8 cellular contexts compared by ENCODE assay signal in the genomic region with DNA sequence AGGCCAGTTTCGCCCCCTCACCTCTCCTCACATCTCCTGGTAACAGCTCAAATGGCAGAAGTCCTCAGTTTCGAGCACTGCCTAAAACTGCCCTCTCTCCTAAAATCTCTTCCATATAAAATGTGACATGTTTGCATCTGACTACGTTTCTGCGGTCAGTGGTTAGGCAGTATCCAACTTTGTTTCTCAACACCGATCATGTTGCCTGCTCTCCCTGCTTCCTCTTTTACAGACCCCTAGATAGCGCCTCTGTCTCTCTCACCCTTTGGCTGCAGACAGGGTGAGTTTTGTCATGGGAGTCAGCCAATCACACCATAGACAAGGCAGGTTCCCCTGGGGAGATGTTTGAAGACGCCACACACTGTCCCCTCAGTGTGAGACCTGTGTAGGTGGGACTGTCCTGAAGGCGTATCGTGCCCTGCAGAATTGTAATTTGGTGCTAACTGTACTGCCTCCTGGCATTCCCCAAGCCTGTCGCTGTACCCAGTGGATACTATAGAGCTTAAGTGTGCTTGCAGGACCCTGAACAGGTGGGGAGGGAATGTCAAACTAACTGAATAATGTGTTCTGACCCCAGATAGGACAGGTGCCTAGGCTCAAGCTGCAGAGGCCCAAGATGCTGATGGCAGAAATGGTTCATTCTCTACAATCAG. TPM values are rescaled to one million over a fixed set of nuclear protein-coding genes. Genes with fewer than 3 reads are reported as not detected.
DNase-seq lines count a peak whose midpoint lies in the region; ATAC-seq and TF ChIP-seq lines count a peak whose summit lies in the region.

No MANE protein-coding gene starts in this region.

- H3K27me3 ChIP-seq in colonic mucosa (no peaks in the 10 kb centered on the region), mesendoderm (ENCODE audit: insufficient read depth, low read length, poor library complexity) (no peaks in the 10 kb centered on the region), vagina (no peaks in the 10 kb centered on the region)

- H4K5ac ChIP-seq in mesendoderm (ENCODE audit: low read length) = no peak overlapping the region

- H3K4ac ChIP-seq in mesendoderm (ENCODE audit: low read depth, low read length) = no peak overlapping the region

- intact Hi-C loops in colonic mucosa (cut with DNase I) (no loop called here), vagina (cut with DNase I) (no loop called here)

- H4K8ac ChIP-seq in mesendoderm (ENCODE audit: low read depth, low read length) = no peak overlapping the region

- peak overlapping the region; percentile 95 for H3K4me3 ChIP-seq in colonic mucosa
- no peak overlapping the region for H3K4me3 ChIP-seq in mesendoderm (ENCODE audit: low read length)
- H3K4me3 ChIP-seq in vagina = peak overlapping the region; percentile 65 to 79

- H3K4me1 ChIP-seq in colonic mucosa (peaks cover 11% of the 10 kb centered on the region), mesendoderm (ENCODE audit: control insufficient read depth, low read depth, low read length) (peaks cover 2% of the 10 kb centered on the region), vagina (peaks cover 21% of the 10 kb centered on the region)

- H3K23ac ChIP-seq in mesendoderm (ENCODE audit: low read length) = no peak overlapping the region

- no peak overlapping the region for H3K18ac ChIP-seq in mesendoderm (ENCODE audit: low read length)

- peak overlapping the region; percentile 98 for H3K56ac ChIP-seq in mesendoderm (ENCODE audit: low read length)

- no peaks in the 10 kb centered on the region for H3K79me1 ChIP-seq in mesendoderm (ENCODE audit: low read length)

- peak overlapping the region; percentile 19 for H3K4me2 ChIP-seq in mesendoderm (ENCODE audit: low read length)

- H2BK120ac ChIP-seq in mesendoderm (ENCODE audit: low read depth, low read length) = no peak overlapping the region

- WGBS in mesendoderm (ENCODE audit: extremely low coverage, insufficient coverage, low lambda C conversion rate) = no CpG with 5 or more reads among the region's 10 CpGs

- H3K36me3 ChIP-seq in colonic mucosa (peaks cover 5% of the 10 kb centered on the region), mesendoderm (ENCODE audit: control insufficient read depth, insufficient read depth, low read length) (no peaks in the 10 kb centered on the region), vagina (peaks cover 0 to 13% of the 10 kb centered on the region in 2 donors)

- peak; percentile 50 for ATAC-seq in GM21619 (IDR thresholded peaks at IDR 0.05; ENCODE audit: unreplicated experiment)
- no peak for ATAC-seq in activated CD4-positive, CD25-positive, alpha-beta regulatory T cell treated with anti-CD3 and anti-CD28 coated beads, Interleukin-2, amount 50 U/mL, for 24 hours

- H3K27ac ChIP-seq in colonic mucosa (peak overlapping the region; percentile 89), mesendoderm (ENCODE audit: low read depth, low read length) (no peak overlapping the region), vagina (peak overlapping the region; percentile 86)

- no peak overlapping the region for H2BK15ac ChIP-seq in mesendoderm (replicated peaks; ENCODE audit: low read depth)

- no peaks in the 10 kb centered on the region for H3K79me2 ChIP-seq in mesendoderm (ENCODE audit: control insufficient read depth, insufficient read depth, low read length)

- no peak for TF ChIP-seq POLR2A in vagina (IDR thresholded peaks at IDR 0.05)

- TF ChIP-seq CTCF in colonic mucosa (IDR thresholded peaks at IDR 0.05) (no peak), vagina (IDR thresholded peaks at IDR 0.05) (no peak)

- no peak overlapping the region for H2AK5ac ChIP-seq in mesendoderm (ENCODE audit: low read length)

- H3K9me3 ChIP-seq in colonic mucosa (no peaks in the 10 kb centered on the region), vagina (no peaks in the 10 kb centered on the region)

- H3K9ac ChIP-seq in colonic mucosa (ENCODE audit: low read depth in 2 of 2, low read length in 2 of 2) (peak overlapping the region; percentile 83 to 96), mesendoderm (ENCODE audit: low read length) (peak overlapping the region; percentile 80)

- H2BK5ac ChIP-seq in mesendoderm (ENCODE audit: low read length) = no peak overlapping the region

- peak; percentile 45 for DNase-seq in EL
- DNase-seq in LHCN-M2 (ENCODE audit: low read depth) = peak; percentile 24
- DNase-seq in colonic mucosa = peak; percentile 32
- peak; percentile 14 for DNase-seq in mesendoderm
- no peak for DNase-seq in vagina (ENCODE audit: extremely low spot score in 2 of 2)
- DNase-seq in NCI-H1417 treated with DMSO at 0.1 percent for 48 hours (lab: John Stamatoyannopoulos, UW) = no peak

RNA-seq across cellular contexts. Expression of gene HEXB, which starts 1.1 kb away (rescaled TPM):
- total RNA-seq in LHCN-M2 (2014; rRNA removed) (168 and 209 TPM in 2 replicates), colonic mucosa (100 to 1,000 TPM; 173 to 197 TPM), vagina (118 TPM)
- polyA plus RNA-seq in LHCN-M2 (2012) = 141 TPM
- 29.6 TPM for polyA plus RNA-seq in mesendoderm (2013, experiment 1 of 2)
- polyA plus RNA-seq in mesendoderm (2013, experiment 2 of 2) = 30.8 TPM

RNA-seq across cellular contexts. Expression of gene ENC1, which starts 45.6 kb away (rescaled TPM):
- total RNA-seq in LHCN-M2 (2014; rRNA removed) (56.6 and 60.3 TPM in 2 replicates), colonic mucosa (10 to 100 TPM; 18.9 to 26.6 TPM), vagina (7.1 TPM)
- 26.0 TPM for polyA plus RNA-seq in LHCN-M2 (2012)
- 16.0 TPM for polyA plus RNA-seq in mesendoderm (2013, experiment 1 of 2)
- 14.6 TPM for polyA plus RNA-seq in mesendoderm (2013, experiment 2 of 2)

Comparison
In these comparisons a context has a peak if more than half of its experiments do, and no peak if none do; other contexts are left out.
1. DNase-seq: peak in EL (single experiment), LHCN-M2 (single experiment), colonic mucosa (single experiment) and mesendoderm (single experiment); none in vagina (0 of 2) and NCI-H1417 treated with DMSO at 0.1 percent for 48 hours (single experiment).